In genomic region chr10:12042797-12043651, GRCh38 we compare ENCODE assay signal across 1 cellular context.
TF ChIP-seq lines count a peak whose summit lies in the region.

Gene UPF2, minus strand, starts transcription at chr10:12042809. Its CDS starts 7,386 bp downstream, at chr10:12035423.

TF ChIP-seq in GM12878, 131 proteins besides CTCF, POLR2A, EP300 and RAD21 (continued from another document and continues in another):
- no peak for TF ChIP-seq BCLAF1 (IDR thresholded peaks at IDR 0.05)
- no peak; the same call in 1 of the 2 replicates for TF ChIP-seq RUNX3 (IDR thresholded peaks at IDR 0.05; ENCODE audit: low read length)
- peak; percentile 86 for TF ChIP-seq YY1 (IDR thresholded peaks at IDR 0.05; ENCODE audit: low read depth, low read length)
- TF ChIP-seq EED (IDR thresholded peaks at IDR 0.05; ENCODE audit: low read depth) = peak; percentile 67
- no peak for TF ChIP-seq MLLT1 (IDR thresholded peaks at IDR 0.05)
- TF ChIP-seq BCL3 (IDR thresholded peaks at IDR 0.05; ENCODE audit: borderline replicate concordance, insufficient read depth, low read depth, low read length, poor library complexity, severe bottlenecking) = peak; percentile 9
- TF ChIP-seq REST (IDR thresholded peaks at IDR 0.05; ENCODE audit: low read depth, low read length) = no peak
- TF ChIP-seq BACH1 (IDR thresholded peaks at IDR 0.05; ENCODE audit: borderline replicate concordance) = no peak; the same call in 1 of the 2 replicates
- TF ChIP-seq RFX5 (IDR thresholded peaks at IDR 0.05; ENCODE audit: low read depth, low read length) = no peak
- peak; percentile 80 for TF ChIP-seq E4F1 (IDR thresholded peaks at IDR 0.05; ENCODE audit: borderline replicate concordance, partially characterized antibody)
- TF ChIP-seq RB1 (IDR thresholded peaks at IDR 0.05; ENCODE audit: borderline replicate concordance) = peak; percentile 71; the same call in 1 of the 2 replicates
- no peak for TF ChIP-seq GATAD2B (conservative IDR thresholded peaks at IDR 0.05; ENCODE audit: low read depth)
- no peak for TF ChIP-seq NFYA (IDR thresholded peaks at IDR 0.05; ENCODE audit: borderline replicate concordance, low read depth, low read length)
- TF ChIP-seq EGR1 (IDR thresholded peaks at IDR 0.05; ENCODE audit: borderline replicate concordance in 1 of 2, low read depth in 2 of 2, low read length in 2 of 2) = peak in 1 of 2 experiments; percentile 74; a peak in 2 of 3 replicates
- peak; percentile 45; the same call in 1 of the 2 replicates for TF ChIP-seq ATF7 (IDR thresholded peaks at IDR 0.05; ENCODE audit: low read depth)
- no peak; the same call in 1 of the 2 replicates for TF ChIP-seq PML (IDR thresholded peaks at IDR 0.05; ENCODE audit: low read length)
- no peak; the same call in 1 of the 2 replicates for TF ChIP-seq RCOR1 (conservative IDR thresholded peaks at IDR 0.05; ENCODE audit: low read depth, low read length)
- no peak for TF ChIP-seq NR2C2 (IDR thresholded peaks at IDR 0.05; ENCODE audit: borderline replicate concordance, control insufficient read depth, insufficient read length, low read depth)
- peak; percentile 60; the same call in 1 of the 2 replicates for TF ChIP-seq TAF1 (IDR thresholded peaks at IDR 0.05; ENCODE audit: borderline replicate concordance, low read depth, low read length)
- peak; percentile 77 for TF ChIP-seq SPI1 (IDR thresholded peaks at IDR 0.05; ENCODE audit: borderline replicate concordance, insufficient read depth, low read depth, low read length)
- no peak for TF ChIP-seq CUX1 (IDR thresholded peaks at IDR 0.05; ENCODE audit: insufficient replicate concordance, low read depth, low read length)
- 0 out of 2 replicates have a peak, but pooled peaks have one; percentile 8 for TF ChIP-seq JUND (IDR thresholded peaks at IDR 0.05; ENCODE audit: low read depth, low read length)
- TF ChIP-seq SREBF2 (IDR thresholded peaks at IDR 0.05; ENCODE audit: low read length) = no peak
- no peak; the same call in 1 of the 2 replicates for TF ChIP-seq MEF2A (IDR thresholded peaks at IDR 0.05; ENCODE audit: insufficient read depth, low read depth, low read length)
- no peak for TF ChIP-seq DPF2 (IDR thresholded peaks at IDR 0.05)
- no peak for TF ChIP-seq E2F4 (IDR thresholded peaks at IDR 0.05; ENCODE audit: low read depth, low read length)
- no peak for TF ChIP-seq RBBP5 (conservative IDR thresholded peaks at IDR 0.05)
- TF ChIP-seq HDAC2 (IDR thresholded peaks at IDR 0.05) = no peak
- TF ChIP-seq FOXM1 (IDR thresholded peaks at IDR 0.05; ENCODE audit: low read depth, low read length) = no peak
- TF ChIP-seq KAT2A (conservative IDR thresholded peaks at IDR 0.05; ENCODE audit: control insufficient read depth, low read depth, low read length) = no peak
- TF ChIP-seq ATF2 (IDR thresholded peaks at IDR 0.05; ENCODE audit: low read length) = no peak
- TF ChIP-seq POU2F2 (IDR thresholded peaks at IDR 0.05; ENCODE audit: borderline replicate concordance, low read depth, low read length) = no peak; the same call in 1 of the 3 replicates
- TF ChIP-seq NR2C1 (IDR thresholded peaks at IDR 0.05) = no peak
